ENCODE assay signal across 8 cellular contexts in genomic region chr5:174910245-174910737, GRCh38.
DNase-seq lines count a peak whose midpoint lies in the region; ATAC-seq and TF ChIP-seq lines count a peak whose summit lies in the region.

No MANE protein-coding gene starts in this region.

- TF ChIP-seq POLR2A in Peyer's patch (IDR thresholded peaks at IDR 0.05): no peak
- no peak for TF ChIP-seq POLR2A in uterus (IDR thresholded peaks at IDR 0.05)

- H3K9me3 ChIP-seq in Peyer's patch (no peaks in the 10 kb centered on the region), uterus (peaks cover 0 to 6% of the 10 kb centered on the region in 2 donors)

- H3K4me3 ChIP-seq in Peyer's patch: no peak overlapping the region
- no peak overlapping the region for H3K4me3 ChIP-seq in uterus

- H3K27ac ChIP-seq in Peyer's patch (no peak overlapping the region), uterus (no peak overlapping the region)

- H3K36me3 ChIP-seq in Peyer's patch: no peaks in the 10 kb centered on the region
- H3K36me3 ChIP-seq in uterus: no peaks in the 10 kb centered on the region

- TF ChIP-seq CTCF in Peyer's patch (IDR thresholded peaks at IDR 0.05) (peak; percentile 20 to 65 (median 58)), uterus (IDR thresholded peaks at IDR 0.05) (peak; percentile 60 to 69 (median 66))

- DNase-seq in CMK (ENCODE audit: low read depth) (peak; percentile 9), HT-29 (ENCODE audit: low spot score) (peak; percentile 77), Peyer's patch (peak in 2 of 3 donors; percentile 57 to 59), germinal center (ENCODE audit: low spot score) (peak; percentile 68), posterior cingulate gyrus (peak; percentile 52 to 96 (median 81)), uterus (peak in 1 of 2 donors; percentile 20)
- peak; percentile 4 for DNase-seq in activated T-helper 9 cell treated with anti-CD3 and anti-CD28 coated beads, Interleukin-2, amount 50 U/mL, for 16 hours (ENCODE audit: low read depth)

- ATAC-seq in GM19452 (IDR thresholded peaks at IDR 0.05; ENCODE audit: unreplicated experiment): peak; percentile 84

- no peaks in the 10 kb centered on the region for H3K4me1 ChIP-seq in Peyer's patch
- H3K4me1 ChIP-seq in uterus: no peaks in the 10 kb centered on the region

- intact Hi-C loops in posterior cingulate gyrus (cut with DNase I) (loop anchor here (1.0 kb wide), 1 partner anchor 26 kb away; no protein-coding TSS in a partner anchor), uterus (cut with DNase I; ENCODE audit: low total_unique reads) (no loop called here)

- no peaks in the 10 kb centered on the region for H3K27me3 ChIP-seq in Peyer's patch
- H3K27me3 ChIP-seq in uterus: no peaks in the 10 kb centered on the region
